ENCODE assay signal across 1 cellular context in genomic region chr2:8583400-8584173, GRCh38.
A peak's percentile ranks its signal among the peaks of the same experiment; 100 is the strongest.
TF ChIP-seq lines count a peak whose summit lies in the region.

No MANE protein-coding gene starts in this region.

TF ChIP-seq in GM12878, 131 proteins besides CTCF, POLR2A, EP300 and RAD21 (continued from another document):
- TF ChIP-seq, protein P1, sequence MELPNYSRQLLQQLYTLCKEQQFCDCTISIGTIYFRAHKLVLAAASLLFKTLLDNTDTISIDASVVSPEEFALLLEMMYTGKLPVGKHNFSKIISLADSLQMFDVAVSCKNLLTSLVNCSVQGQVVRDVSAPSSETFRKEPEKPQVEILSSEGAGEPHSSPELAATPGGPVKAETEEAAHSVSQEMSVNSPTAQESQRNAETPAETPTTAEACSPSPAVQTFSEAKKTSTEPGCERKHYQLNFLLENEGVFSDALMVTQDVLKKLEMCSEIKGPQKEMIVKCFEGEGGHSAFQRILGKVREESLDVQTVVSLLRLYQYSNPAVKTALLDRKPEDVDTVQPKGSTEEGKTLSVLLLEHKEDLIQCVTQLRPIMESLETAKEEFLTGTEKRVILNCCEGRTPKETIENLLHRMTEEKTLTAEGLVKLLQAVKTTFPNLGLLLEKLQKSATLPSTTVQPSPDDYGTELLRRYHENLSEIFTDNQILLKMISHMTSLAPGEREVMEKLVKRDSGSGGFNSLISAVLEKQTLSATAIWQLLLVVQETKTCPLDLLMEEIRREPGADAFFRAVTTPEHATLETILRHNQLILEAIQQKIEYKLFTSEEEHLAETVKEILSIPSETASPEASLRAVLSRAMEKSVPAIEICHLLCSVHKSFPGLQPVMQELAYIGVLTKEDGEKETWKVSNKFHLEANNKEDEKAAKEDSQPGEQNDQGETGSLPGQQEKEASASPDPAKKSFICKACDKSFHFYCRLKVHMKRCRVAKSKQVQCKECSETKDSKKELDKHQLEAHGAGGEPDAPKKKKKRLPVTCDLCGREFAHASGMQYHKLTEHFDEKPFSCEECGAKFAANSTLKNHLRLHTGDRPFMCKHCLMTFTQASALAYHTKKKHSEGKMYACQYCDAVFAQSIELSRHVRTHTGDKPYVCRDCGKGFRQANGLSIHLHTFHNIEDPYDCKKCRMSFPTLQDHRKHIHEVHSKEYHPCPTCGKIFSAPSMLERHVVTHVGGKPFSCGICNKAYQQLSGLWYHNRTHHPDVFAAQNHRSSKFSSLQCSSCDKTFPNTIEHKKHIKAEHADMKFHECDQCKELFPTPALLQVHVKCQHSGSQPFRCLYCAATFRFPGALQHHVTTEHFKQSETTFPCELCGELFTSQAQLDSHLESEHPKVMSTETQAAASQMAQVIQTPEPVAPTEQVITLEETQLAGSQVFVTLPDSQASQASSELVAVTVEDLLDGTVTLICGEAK (IDR thresholded peaks at IDR 0.05; ENCODE audit: borderline replicate concordance) = 0 out of 2 replicates have a peak, but pooled peaks have one; percentile 10
- no peak for TF ChIP-seq SUZ12 (IDR thresholded peaks at IDR 0.05; ENCODE audit: unreplicated experiment)
- TF ChIP-seq MXI1 (IDR thresholded peaks at IDR 0.05; ENCODE audit: low read depth, low read length) = 0 out of 2 replicates have a peak, but pooled peaks have one; percentile 32
- no peak for TF ChIP-seq ZBTB33 (IDR thresholded peaks at IDR 0.05)
- TF ChIP-seq STAT1 (conservative IDR thresholded peaks at IDR 0.05) = no peak
- TF ChIP-seq RELB (IDR thresholded peaks at IDR 0.05; ENCODE audit: low read depth) = peak; percentile 61; the same call in 1 of the 2 replicates
- no peak for TF ChIP-seq MTA3 (IDR thresholded peaks at IDR 0.05; ENCODE audit: borderline replicate concordance, low read length)
- TF ChIP-seq IKZF2 (IDR thresholded peaks at IDR 0.05) = peak; percentile 70 to 76
- no peak for TF ChIP-seq BMI1 (IDR thresholded peaks at IDR 0.05; ENCODE audit: borderline replicate concordance)
- no peak for TF ChIP-seq SREBF1 (IDR thresholded peaks at IDR 0.05; ENCODE audit: low read length)
- TF ChIP-seq NR2F1 (conservative IDR thresholded peaks at IDR 0.05) = no peak; the same call in 1 of the 2 replicates
- TF ChIP-seq NBN (IDR thresholded peaks at IDR 0.05) = peak; percentile 56; the same call in 1 of the 2 replicates
- peak; percentile 77 for TF ChIP-seq SPI1 (IDR thresholded peaks at IDR 0.05; ENCODE audit: borderline replicate concordance, insufficient read depth, low read depth, low read length)
- TF ChIP-seq NKRF (conservative IDR thresholded peaks at IDR 0.05) = no peak
- TF ChIP-seq DPF2 (IDR thresholded peaks at IDR 0.05) = peak; percentile 81
- peak; percentile 40 for TF ChIP-seq MEF2B (IDR thresholded peaks at IDR 0.05; ENCODE audit: partially characterized antibody, poor library complexity, severe bottlenecking)
- TF ChIP-seq GABPA (IDR thresholded peaks at IDR 0.05; ENCODE audit: low read depth) = peak; percentile 34; the same call in 1 of the 2 replicates
- TF ChIP-seq GATAD2B (conservative IDR thresholded peaks at IDR 0.05; ENCODE audit: low read depth) = 0 out of 2 replicates have a peak, but pooled peaks have one; percentile 42
- TF ChIP-seq POLR2AphosphoS5 (IDR thresholded peaks at IDR 0.05; ENCODE audit: low read length) = peak; percentile 36; the same call in 1 of the 2 replicates
- TF ChIP-seq IKZF1 (conservative IDR thresholded peaks at IDR 0.05) = peak; percentile 92
- TF ChIP-seq RUNX3 (IDR thresholded peaks at IDR 0.05; ENCODE audit: low read length) = 0 out of 2 replicates have a peak, but pooled peaks have one; percentile 13
- TF ChIP-seq, protein P2, sequence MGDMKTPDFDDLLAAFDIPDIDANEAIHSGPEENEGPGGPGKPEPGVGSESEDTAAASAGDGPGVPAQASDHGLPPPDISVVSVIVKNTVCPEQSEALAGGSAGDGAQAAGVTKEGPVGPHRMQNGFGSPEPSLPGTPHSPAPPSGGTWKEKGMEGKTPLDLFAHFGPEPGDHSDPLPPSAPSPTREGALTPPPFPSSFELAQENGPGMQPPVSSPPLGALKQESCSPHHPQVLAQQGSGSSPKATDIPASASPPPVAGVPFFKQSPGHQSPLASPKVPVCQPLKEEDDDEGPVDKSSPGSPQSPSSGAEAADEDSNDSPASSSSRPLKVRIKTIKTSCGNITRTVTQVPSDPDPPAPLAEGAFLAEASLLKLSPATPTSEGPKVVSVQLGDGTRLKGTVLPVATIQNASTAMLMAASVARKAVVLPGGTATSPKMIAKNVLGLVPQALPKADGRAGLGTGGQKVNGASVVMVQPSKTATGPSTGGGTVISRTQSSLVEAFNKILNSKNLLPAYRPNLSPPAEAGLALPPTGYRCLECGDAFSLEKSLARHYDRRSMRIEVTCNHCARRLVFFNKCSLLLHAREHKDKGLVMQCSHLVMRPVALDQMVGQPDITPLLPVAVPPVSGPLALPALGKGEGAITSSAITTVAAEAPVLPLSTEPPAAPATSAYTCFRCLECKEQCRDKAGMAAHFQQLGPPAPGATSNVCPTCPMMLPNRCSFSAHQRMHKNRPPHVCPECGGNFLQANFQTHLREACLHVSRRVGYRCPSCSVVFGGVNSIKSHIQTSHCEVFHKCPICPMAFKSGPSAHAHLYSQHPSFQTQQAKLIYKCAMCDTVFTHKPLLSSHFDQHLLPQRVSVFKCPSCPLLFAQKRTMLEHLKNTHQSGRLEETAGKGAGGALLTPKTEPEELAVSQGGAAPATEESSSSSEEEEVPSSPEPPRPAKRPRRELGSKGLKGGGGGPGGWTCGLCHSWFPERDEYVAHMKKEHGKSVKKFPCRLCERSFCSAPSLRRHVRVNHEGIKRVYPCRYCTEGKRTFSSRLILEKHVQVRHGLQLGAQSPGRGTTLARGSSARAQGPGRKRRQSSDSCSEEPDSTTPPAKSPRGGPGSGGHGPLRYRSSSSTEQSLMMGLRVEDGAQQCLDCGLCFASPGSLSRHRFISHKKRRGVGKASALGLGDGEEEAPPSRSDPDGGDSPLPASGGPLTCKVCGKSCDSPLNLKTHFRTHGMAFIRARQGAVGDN (IDR thresholded peaks at IDR 0.05) = peak; percentile 84
- TF ChIP-seq, protein P3, sequence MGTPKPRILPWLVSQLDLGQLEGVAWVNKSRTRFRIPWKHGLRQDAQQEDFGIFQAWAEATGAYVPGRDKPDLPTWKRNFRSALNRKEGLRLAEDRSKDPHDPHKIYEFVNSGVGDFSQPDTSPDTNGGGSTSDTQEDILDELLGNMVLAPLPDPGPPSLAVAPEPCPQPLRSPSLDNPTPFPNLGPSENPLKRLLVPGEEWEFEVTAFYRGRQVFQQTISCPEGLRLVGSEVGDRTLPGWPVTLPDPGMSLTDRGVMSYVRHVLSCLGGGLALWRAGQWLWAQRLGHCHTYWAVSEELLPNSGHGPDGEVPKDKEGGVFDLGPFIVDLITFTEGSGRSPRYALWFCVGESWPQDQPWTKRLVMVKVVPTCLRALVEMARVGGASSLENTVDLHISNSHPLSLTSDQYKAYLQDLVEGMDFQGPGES (IDR thresholded peaks at IDR 0.05) = no peak
- no peak for TF ChIP-seq BCL11A (IDR thresholded peaks at IDR 0.05; ENCODE audit: low read depth, low read length)
- no peak for TF ChIP-seq JUND (IDR thresholded peaks at IDR 0.05; ENCODE audit: low read depth, low read length)
- TF ChIP-seq ELK1 (IDR thresholded peaks at IDR 0.05; ENCODE audit: low read depth, low read length) = no peak
- peak; percentile 11 to 65; a peak in 3 of 4 replicates for TF ChIP-seq BHLHE40 (IDR thresholded peaks at IDR 0.05; ENCODE audit: borderline replicate concordance in 1 of 2, low read depth in 2 of 2, low read length in 1 of 2)
- TF ChIP-seq YBX1 (IDR thresholded peaks at IDR 0.05) = no peak
- TF ChIP-seq RELA (IDR thresholded peaks at IDR 0.05; ENCODE audit: borderline replicate concordance, partially characterized antibody) = no peak
- TF ChIP-seq HDGF (IDR thresholded peaks at IDR 0.05) = peak; percentile 96
- TF ChIP-seq ZNF207 (IDR thresholded peaks at IDR 0.05; ENCODE audit: borderline replicate concordance) = 0 out of 2 replicates have a peak, but pooled peaks have one; percentile 56
- TF ChIP-seq ZSCAN29 (IDR thresholded peaks at IDR 0.05) = no peak
- TF ChIP-seq, protein P4, sequence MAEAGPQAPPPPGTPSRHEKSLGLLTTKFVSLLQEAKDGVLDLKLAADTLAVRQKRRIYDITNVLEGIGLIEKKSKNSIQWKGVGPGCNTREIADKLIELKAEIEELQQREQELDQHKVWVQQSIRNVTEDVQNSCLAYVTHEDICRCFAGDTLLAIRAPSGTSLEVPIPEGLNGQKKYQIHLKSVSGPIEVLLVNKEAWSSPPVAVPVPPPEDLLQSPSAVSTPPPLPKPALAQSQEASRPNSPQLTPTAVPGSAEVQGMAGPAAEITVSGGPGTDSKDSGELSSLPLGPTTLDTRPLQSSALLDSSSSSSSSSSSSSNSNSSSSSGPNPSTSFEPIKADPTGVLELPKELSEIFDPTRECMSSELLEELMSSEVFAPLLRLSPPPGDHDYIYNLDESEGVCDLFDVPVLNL (IDR thresholded peaks at IDR 0.05; ENCODE audit: low read depth, low read length) = no peak
